ENCODE assay signal across 1 cellular context in the genomic region with DNA sequence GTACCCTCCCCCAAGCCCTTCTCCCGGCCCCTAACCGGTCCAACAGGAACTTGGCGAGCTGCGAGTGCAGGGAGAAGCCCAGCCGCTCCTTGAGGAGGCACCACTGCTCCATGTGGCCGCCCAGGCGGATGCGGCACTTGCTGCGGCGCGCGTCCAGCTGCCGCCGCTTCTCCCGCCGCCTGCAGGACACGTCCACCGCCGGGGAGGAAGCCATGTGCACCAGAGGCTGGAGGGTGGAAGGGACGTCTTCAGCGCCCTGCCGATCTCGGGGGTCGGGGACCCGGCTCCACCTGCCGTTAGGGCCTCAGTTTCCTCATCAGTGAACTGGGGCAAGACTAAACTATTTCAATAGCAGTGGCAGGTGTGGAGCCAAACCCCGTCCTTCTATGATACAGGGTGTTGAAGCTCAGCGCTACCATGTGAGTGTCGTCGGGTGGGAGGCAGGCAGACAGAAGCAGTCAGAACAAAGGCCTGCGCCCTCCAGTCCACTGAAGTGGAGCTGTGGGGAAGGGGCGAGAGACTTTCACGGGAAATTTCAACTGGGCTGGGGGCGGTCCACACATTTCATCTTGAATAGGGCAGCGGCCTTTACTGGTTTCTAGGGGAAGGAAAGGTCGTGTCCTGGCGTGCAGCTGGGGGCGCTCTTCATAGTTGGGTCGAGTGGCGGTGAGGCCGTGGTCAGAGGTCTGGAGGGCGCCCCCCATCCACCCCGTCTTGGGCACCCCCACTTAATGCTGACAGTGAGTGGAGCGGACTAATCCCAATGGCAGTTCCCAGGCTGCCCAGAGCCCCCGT.
A peak's percentile ranks its signal among the peaks of the same experiment; 100 is the strongest.
TF ChIP-seq lines count a peak whose summit lies in the region.

No MANE protein-coding gene starts in this region.

TF ChIP-seq in HepG2, 621 proteins besides CTCF, POLR2A, EP300 and RAD21 (continued from another document and continues in another):
- TF ChIP-seq, protein P1, sequence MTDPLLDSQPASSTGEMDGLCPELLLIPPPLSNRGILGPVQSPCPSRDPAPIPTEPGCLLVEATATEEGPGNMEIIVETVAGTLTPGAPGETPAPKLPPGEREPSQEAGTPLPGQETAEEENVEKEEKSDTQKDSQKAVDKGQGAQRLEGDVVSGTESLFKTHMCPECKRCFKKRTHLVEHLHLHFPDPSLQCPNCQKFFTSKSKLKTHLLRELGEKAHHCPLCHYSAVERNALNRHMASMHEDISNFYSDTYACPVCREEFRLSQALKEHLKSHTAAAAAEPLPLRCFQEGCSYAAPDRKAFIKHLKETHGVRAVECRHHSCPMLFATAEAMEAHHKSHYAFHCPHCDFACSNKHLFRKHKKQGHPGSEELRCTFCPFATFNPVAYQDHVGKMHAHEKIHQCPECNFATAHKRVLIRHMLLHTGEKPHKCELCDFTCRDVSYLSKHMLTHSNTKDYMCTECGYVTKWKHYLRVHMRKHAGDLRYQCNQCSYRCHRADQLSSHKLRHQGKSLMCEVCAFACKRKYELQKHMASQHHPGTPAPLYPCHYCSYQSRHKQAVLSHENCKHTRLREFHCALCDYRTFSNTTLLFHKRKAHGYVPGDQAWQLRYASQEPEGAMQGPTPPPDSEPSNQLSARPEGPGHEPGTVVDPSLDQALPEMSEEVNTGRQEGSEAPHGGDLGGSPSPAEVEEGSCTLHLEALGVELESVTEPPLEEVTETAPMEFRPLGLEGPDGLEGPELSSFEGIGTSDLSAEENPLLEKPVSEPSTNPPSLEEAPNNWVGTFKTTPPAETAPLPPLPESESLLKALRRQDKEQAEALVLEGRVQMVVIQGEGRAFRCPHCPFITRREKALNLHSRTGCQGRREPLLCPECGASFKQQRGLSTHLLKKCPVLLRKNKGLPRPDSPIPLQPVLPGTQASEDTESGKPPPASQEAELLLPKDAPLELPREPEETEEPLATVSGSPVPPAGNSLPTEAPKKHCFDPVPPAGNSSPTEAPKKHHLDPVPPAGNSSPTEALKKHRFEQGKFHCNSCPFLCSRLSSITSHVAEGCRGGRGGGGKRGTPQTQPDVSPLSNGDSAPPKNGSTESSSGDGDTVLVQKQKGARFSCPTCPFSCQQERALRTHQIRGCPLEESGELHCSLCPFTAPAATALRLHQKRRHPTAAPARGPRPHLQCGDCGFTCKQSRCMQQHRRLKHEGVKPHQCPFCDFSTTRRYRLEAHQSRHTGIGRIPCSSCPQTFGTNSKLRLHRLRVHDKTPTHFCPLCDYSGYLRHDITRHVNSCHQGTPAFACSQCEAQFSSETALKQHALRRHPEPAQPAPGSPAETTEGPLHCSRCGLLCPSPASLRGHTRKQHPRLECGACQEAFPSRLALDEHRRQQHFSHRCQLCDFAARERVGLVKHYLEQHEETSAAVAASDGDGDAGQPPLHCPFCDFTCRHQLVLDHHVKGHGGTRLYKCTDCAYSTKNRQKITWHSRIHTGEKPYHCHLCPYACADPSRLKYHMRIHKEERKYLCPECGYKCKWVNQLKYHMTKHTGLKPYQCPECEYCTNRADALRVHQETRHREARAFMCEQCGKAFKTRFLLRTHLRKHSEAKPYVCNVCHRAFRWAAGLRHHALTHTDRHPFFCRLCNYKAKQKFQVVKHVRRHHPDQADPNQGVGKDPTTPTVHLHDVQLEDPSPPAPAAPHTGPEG (CRISPR knock-in tag; IDR thresholded peaks at IDR 0.05), result 0 out of 2 replicates have a peak, but pooled peaks have one; percentile 44
- TF ChIP-seq, protein P2, sequence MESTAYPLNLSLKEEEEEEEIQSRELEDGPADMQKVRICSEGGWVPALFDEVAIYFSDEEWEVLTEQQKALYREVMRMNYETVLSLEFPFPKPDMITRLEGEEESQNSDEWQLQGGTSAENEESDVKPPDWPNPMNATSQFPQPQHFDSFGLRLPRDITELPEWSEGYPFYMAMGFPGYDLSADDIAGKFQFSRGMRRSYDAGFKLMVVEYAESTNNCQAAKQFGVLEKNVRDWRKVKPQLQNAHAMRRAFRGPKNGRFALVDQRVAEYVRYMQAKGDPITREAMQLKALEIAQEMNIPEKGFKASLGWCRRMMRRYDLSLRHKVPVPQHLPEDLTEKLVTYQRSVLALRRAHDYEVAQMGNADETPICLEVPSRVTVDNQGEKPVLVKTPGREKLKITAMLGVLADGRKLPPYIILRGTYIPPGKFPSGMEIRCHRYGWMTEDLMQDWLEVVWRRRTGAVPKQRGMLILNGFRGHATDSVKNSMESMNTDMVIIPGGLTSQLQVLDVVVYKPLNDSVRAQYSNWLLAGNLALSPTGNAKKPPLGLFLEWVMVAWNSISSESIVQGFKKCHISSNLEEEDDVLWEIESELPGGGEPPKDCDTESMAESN (CRISPR knock-in tag; conservative IDR thresholded peaks at IDR 0.05), result no peak
- TF ChIP-seq ZNF776 (CRISPR knock-in tag; IDR thresholded peaks at IDR 0.05) (peak; percentile 40; the same call in 1 of the 2 replicates), NRL (CRISPR knock-in tag; IDR thresholded peaks at IDR 0.05; ENCODE audit: borderline replicate concordance) (no peak), ZNF253 (CRISPR knock-in tag; IDR thresholded peaks at IDR 0.05; ENCODE audit: borderline replicate concordance) (no peak), ZNF251 (CRISPR knock-in tag; IDR thresholded peaks at IDR 0.05) (0 out of 2 replicates have a peak, but pooled peaks have one; percentile 67), MED1 (CRISPR knock-in tag; IDR thresholded peaks at IDR 0.05) (no peak), MZF1 (CRISPR knock-in tag; IDR thresholded peaks at IDR 0.05; ENCODE audit: borderline replicate concordance) (no peak; the same call in 1 of the 2 replicates), HMG20B (CRISPR knock-in tag; conservative IDR thresholded peaks at IDR 0.05) (no peak), HMG20A (CRISPR knock-in tag; IDR thresholded peaks at IDR 0.05; ENCODE audit: borderline replicate concordance) (no peak), DMAP1 (CRISPR knock-in tag; IDR thresholded peaks at IDR 0.05) (peak; percentile 75; the same call in 1 of the 2 replicates), ARNT (IDR thresholded peaks at IDR 0.05) (no peak), ASH2L (IDR thresholded peaks at IDR 0.05; ENCODE audit: insufficient read length, low read depth, low read length) (no peak), SRY (CRISPR knock-in tag; IDR thresholded peaks at IDR 0.05) (no peak), ZBTB20 (CRISPR knock-in tag; IDR thresholded peaks at IDR 0.05; ENCODE audit: borderline replicate concordance, low read depth) (no peak), ZNF670 (CRISPR knock-in tag; IDR thresholded peaks at IDR 0.05; ENCODE audit: borderline replicate concordance) (peak; percentile 11), NR3C1 (CRISPR knock-in tag; IDR thresholded peaks at IDR 0.05) (no peak), ZNF891 (CRISPR knock-in tag; IDR thresholded peaks at IDR 0.05) (no peak), PHF5A (CRISPR knock-in tag; IDR thresholded peaks at IDR 0.05; ENCODE audit: low read depth, unreplicated experiment) (no peak), KLF9 (CRISPR knock-in tag; IDR thresholded peaks at IDR 0.05; ENCODE audit: low read depth) (no peak), SOX6 (IDR thresholded peaks at IDR 0.05) (no peak), SOX6 (CRISPR knock-in tag; IDR thresholded peaks at IDR 0.05) (no peak)
- TF ChIP-seq, protein P3, sequence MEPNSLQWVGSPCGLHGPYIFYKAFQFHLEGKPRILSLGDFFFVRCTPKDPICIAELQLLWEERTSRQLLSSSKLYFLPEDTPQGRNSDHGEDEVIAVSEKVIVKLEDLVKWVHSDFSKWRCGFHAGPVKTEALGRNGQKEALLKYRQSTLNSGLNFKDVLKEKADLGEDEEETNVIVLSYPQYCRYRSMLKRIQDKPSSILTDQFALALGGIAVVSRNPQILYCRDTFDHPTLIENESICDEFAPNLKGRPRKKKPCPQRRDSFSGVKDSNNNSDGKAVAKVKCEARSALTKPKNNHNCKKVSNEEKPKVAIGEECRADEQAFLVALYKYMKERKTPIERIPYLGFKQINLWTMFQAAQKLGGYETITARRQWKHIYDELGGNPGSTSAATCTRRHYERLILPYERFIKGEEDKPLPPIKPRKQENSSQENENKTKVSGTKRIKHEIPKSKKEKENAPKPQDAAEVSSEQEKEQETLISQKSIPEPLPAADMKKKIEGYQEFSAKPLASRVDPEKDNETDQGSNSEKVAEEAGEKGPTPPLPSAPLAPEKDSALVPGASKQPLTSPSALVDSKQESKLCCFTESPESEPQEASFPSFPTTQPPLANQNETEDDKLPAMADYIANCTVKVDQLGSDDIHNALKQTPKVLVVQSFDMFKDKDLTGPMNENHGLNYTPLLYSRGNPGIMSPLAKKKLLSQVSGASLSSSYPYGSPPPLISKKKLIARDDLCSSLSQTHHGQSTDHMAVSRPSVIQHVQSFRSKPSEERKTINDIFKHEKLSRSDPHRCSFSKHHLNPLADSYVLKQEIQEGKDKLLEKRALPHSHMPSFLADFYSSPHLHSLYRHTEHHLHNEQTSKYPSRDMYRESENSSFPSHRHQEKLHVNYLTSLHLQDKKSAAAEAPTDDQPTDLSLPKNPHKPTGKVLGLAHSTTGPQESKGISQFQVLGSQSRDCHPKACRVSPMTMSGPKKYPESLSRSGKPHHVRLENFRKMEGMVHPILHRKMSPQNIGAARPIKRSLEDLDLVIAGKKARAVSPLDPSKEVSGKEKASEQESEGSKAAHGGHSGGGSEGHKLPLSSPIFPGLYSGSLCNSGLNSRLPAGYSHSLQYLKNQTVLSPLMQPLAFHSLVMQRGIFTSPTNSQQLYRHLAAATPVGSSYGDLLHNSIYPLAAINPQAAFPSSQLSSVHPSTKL (CRISPR knock-in tag; IDR thresholded peaks at IDR 0.05), result peak; percentile 23; the same call in 1 of the 2 replicates
- TF ChIP-seq, protein P4, sequence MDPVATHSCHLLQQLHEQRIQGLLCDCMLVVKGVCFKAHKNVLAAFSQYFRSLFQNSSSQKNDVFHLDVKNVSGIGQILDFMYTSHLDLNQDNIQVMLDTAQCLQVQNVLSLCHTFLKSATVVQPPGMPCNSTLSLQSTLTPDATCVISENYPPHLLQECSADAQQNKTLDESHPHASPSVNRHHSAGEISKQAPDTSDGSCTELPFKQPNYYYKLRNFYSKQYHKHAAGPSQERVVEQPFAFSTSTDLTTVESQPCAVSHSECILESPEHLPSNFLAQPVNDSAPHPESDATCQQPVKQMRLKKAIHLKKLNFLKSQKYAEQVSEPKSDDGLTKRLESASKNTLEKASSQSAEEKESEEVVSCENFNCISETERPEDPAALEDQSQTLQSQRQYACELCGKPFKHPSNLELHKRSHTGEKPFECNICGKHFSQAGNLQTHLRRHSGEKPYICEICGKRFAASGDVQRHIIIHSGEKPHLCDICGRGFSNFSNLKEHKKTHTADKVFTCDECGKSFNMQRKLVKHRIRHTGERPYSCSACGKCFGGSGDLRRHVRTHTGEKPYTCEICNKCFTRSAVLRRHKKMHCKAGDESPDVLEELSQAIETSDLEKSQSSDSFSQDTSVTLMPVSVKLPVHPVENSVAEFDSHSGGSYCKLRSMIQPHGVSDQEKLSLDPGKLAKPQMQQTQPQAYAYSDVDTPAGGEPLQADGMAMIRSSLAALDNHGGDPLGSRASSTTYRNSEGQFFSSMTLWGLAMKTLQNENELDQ (CRISPR knock-in tag; IDR thresholded peaks at IDR 0.05; ENCODE audit: borderline replicate concordance), result no peak
- TF ChIP-seq, protein P5, sequence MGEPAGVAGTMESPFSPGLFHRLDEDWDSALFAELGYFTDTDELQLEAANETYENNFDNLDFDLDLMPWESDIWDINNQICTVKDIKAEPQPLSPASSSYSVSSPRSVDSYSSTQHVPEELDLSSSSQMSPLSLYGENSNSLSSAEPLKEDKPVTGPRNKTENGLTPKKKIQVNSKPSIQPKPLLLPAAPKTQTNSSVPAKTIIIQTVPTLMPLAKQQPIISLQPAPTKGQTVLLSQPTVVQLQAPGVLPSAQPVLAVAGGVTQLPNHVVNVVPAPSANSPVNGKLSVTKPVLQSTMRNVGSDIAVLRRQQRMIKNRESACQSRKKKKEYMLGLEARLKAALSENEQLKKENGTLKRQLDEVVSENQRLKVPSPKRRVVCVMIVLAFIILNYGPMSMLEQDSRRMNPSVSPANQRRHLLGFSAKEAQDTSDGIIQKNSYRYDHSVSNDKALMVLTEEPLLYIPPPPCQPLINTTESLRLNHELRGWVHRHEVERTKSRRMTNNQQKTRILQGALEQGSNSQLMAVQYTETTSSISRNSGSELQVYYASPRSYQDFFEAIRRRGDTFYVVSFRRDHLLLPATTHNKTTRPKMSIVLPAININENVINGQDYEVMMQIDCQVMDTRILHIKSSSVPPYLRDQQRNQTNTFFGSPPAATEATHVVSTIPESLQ (CRISPR knock-in tag; conservative IDR thresholded peaks at IDR 0.05), result no peak
- TF ChIP-seq, protein P6, sequence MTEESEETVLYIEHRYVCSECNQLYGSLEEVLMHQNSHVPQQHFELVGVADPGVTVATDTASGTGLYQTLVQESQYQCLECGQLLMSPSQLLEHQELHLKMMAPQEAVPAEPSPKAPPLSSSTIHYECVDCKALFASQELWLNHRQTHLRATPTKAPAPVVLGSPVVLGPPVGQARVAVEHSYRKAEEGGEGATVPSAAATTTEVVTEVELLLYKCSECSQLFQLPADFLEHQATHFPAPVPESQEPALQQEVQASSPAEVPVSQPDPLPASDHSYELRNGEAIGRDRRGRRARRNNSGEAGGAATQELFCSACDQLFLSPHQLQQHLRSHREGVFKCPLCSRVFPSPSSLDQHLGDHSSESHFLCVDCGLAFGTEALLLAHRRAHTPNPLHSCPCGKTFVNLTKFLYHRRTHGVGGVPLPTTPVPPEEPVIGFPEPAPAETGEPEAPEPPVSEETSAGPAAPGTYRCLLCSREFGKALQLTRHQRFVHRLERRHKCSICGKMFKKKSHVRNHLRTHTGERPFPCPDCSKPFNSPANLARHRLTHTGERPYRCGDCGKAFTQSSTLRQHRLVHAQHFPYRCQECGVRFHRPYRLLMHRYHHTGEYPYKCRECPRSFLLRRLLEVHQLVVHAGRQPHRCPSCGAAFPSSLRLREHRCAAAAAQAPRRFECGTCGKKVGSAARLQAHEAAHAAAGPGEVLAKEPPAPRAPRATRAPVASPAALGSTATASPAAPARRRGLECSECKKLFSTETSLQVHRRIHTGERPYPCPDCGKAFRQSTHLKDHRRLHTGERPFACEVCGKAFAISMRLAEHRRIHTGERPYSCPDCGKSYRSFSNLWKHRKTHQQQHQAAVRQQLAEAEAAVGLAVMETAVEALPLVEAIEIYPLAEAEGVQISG (CRISPR knock-in tag; IDR thresholded peaks at IDR 0.05), result peak; percentile 13; the same call in 1 of the 2 replicates
- TF ChIP-seq, protein P7, sequence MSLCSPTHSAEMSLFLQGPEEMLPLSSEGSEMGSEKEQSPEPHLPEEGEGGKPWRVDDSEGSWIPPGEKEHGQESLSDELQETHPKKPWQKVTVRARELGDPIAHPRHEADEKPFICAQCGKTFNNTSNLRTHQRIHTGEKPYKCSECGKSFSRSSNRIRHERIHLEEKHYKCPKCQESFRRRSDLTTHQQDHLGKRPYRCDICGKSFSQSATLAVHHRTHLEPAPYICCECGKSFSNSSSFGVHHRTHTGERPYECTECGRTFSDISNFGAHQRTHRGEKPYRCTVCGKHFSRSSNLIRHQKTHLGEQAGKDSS (CRISPR knock-in tag; IDR thresholded peaks at IDR 0.05; ENCODE audit: borderline replicate concordance, low read depth), result no peak; the same call in 1 of the 2 replicates
- TF ChIP-seq, protein P8, sequence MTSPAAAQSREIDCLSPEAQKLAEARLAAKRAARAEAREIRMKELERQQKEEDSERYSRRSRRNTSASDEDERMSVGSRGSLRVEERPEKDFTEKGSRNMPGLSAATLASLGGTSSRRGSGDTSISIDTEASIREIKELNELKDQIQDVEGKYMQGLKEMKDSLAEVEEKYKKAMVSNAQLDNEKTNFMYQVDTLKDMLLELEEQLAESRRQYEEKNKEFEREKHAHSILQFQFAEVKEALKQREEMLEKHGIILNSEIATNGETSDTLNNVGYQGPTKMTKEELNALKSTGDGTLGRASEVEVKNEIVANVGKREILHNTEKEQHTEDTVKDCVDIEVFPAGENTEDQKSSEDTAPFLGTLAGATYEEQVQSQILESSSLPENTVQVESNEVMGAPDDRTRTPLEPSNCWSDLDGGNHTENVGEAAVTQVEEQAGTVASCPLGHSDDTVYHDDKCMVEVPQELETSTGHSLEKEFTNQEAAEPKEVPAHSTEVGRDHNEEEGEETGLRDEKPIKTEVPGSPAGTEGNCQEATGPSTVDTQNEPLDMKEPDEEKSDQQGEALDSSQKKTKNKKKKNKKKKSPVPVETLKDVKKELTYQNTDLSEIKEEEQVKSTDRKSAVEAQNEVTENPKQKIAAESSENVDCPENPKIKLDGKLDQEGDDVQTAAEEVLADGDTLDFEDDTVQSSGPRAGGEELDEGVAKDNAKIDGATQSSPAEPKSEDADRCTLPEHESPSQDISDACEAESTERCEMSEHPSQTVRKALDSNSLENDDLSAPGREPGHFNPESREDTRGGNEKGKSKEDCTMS (CRISPR knock-in tag; conservative IDR thresholded peaks at IDR 0.05), result no peak
